18 cellular contexts compared by ENCODE assay signal in genomic region chr15:38724827-38725226, GRCh38.
DNase-seq lines count a peak whose midpoint lies in the region; ATAC-seq and TF ChIP-seq lines count a peak whose summit lies in the region.
"Had no signal": no experiment of that assay in that cellular context is flagged by ENCODE, and none has a peak within 500 bp of the region (broad histone marks: within the 10 kb centered on the region; RNA-seq: fewer than 3 reads in every experiment).

No MANE protein-coding gene starts in this region.

- in situ Hi-C loops in SK-MEL-5 (cut with HindIII; ENCODE audit: low pct_unique_long_range_greater_than_20kb, low sequenced_read_pairs), result no loop called here
- in situ Hi-C loops in gastrocnemius medialis (cut with MboI; ENCODE audit: low sequenced_read_pairs in 4 of 4), result loop anchor here in 1 of 4 donors (25.0 kb wide), 1 partner anchor 1037 kb away; no protein-coding TSS in a partner anchor

- DNase-seq in GM06990 (ENCODE audit: extremely low read depth, insufficient read length) (no peak), SK-MEL-5 (ENCODE audit: low read depth, low spot score) (peak; percentile 27), foreskin keratinocyte (no peak), NCI-H226 (no peak), gastrocnemius medialis (no peak)
- DNase-seq: ACHN; CD4-positive, alpha-beta memory T cell; DMS79 treated with DMSO at 0.1 percent for 48 hours; GDM1; NCI-H1092; NCI-H1694; NCI-H446 treated with DMSO at 0.1 percent for 48 hours; NCI-H774; SJCRH30; SW 1271 had no signal

- TF ChIP-seq CTCF in GM06990 (IDR thresholded peaks at IDR 0.05; ENCODE audit: insufficient read depth, low read length, poor library complexity, severe bottlenecking), result peak; percentile 15
- peak; percentile 32; the same call in 1 of the 2 replicates for TF ChIP-seq CTCF in LNCAP (IDR thresholded peaks at IDR 0.05)
- TF ChIP-seq CTCF in foreskin keratinocyte (conservative IDR thresholded peaks at IDR 0.05), result peak; percentile 18
- TF ChIP-seq CTCF in gastrocnemius medialis (IDR thresholded peaks at IDR 0.05 in 4 of 5, conservative IDR thresholded peaks at IDR 0.05 in 1 of 5), result no peak

- H3K4me3 ChIP-seq in GM06990 (replicated peaks; ENCODE audit: low read depth, low read length), result no peak overlapping the region
- H3K4me3 ChIP-seq in gastrocnemius medialis, result no peak overlapping the region
- H3K4me3 ChIP-seq: K562, SJCRH30 had no signal

- H3K27ac ChIP-seq in foreskin keratinocyte (no peak overlapping the region), gastrocnemius medialis (no peak overlapping the region)
- H3K27ac ChIP-seq: SJCRH30 had no signal

- H3K4me1 ChIP-seq in foreskin keratinocyte (no peaks in the 10 kb centered on the region), gastrocnemius medialis (no peaks in the 10 kb centered on the region)
- H3K4me1 ChIP-seq: SJCRH30 had no signal

- intact Hi-C loops in gastrocnemius medialis (cut with DNase I; ENCODE audit: low total_unique reads), result no loop called here

- no peak for TF ChIP-seq POLR2A in gastrocnemius medialis (IDR thresholded peaks at IDR 0.05)

- H3K36me3 ChIP-seq in GM06990 (ENCODE audit: control insufficient read depth, insufficient read depth, low read length), result no peaks in the 10 kb centered on the region
- no peaks in the 10 kb centered on the region for H3K36me3 ChIP-seq in gastrocnemius medialis
- H3K36me3 ChIP-seq: SJCRH30 had no signal

- no peak for ATAC-seq in foreskin keratinocyte
- no peak for ATAC-seq in HG02938 (IDR thresholded peaks at IDR 0.05; ENCODE audit: unreplicated experiment)
- no peak for ATAC-seq in gastrocnemius medialis
- ATAC-seq: K562 had no signal

- peaks cover 2% of the 10 kb centered on the region for H3K27me3 ChIP-seq in GM06990 (replicated peaks; ENCODE audit: control insufficient read depth, insufficient read depth, low read length)
- peaks cover 2% of the 10 kb centered on the region for H3K27me3 ChIP-seq in foreskin keratinocyte
- no peaks in the 10 kb centered on the region for H3K27me3 ChIP-seq in gastrocnemius medialis
- H3K27me3 ChIP-seq: SJCRH30 had no signal

- no peaks in the 10 kb centered on the region for H3K9me3 ChIP-seq in gastrocnemius medialis
- H3K9me3 ChIP-seq: SJCRH30 had no signal

Comparison
In these comparisons a context has a peak if more than half of its experiments do, and no peak if none do; other contexts are left out.
1. CTCF ChIP-seq: peak in GM06990 (single experiment), LNCAP (single experiment) and foreskin keratinocyte (single experiment); none in gastrocnemius medialis (0 of 5).